ENCODE assay signal across 15 cellular contexts in genomic region chr2:111201214-111201613, GRCh38.
DNase-seq lines count a peak whose midpoint lies in the region; ATAC-seq and FAIRE-seq lines count a peak whose summit lies in the region.
"Had no signal": no experiment of that assay in that cellular context is flagged by ENCODE, and none has a peak within 500 bp of the region (broad histone marks: within the 10 kb centered on the region; RNA-seq: fewer than 3 reads in every experiment).

No MANE protein-coding gene starts in this region.

- no peak overlapping the region for H3K27ac ChIP-seq in right cardiac atrium (ENCODE audit: low read length)
- H3K27ac ChIP-seq: A549, neutrophil had no signal

- H3K9me3 Mint-ChIP-seq in stimulated activated naive CD8-positive, alpha-beta T cell treated with anti-CD3 and anti-CD28 coated beads, Interleukin-15, amount 100 ng/mL, for 72 hours = no peaks in the 10 kb centered on the region
- H3K9me3 Mint-ChIP-seq: GM23338 had no signal

- no peak overlapping the region for H3K4me3 Mint-ChIP-seq in stimulated activated naive CD8-positive, alpha-beta T cell treated with anti-CD3 and anti-CD28 coated beads, Interleukin-15, amount 100 ng/mL, for 72 hours
- H3K4me3 Mint-ChIP-seq: GM23338 had no signal

- FAIRE-seq in urothelium cell line (lab: Jason Lieb, UNC) = no peak
- FAIRE-seq: A549, HepG2 had no signal

- no peak overlapping the region for H3K4me3 ChIP-seq in right cardiac atrium (ENCODE audit: low read length)
- H3K4me3 ChIP-seq: A549, GM23338 had no signal

- peaks cover 19% of the 10 kb centered on the region for H3K27me3 Mint-ChIP-seq in stimulated activated naive CD8-positive, alpha-beta T cell treated with anti-CD3 and anti-CD28 coated beads, Interleukin-15, amount 100 ng/mL, for 72 hours

- DNase-seq in activated CD8-positive, alpha-beta memory T cell treated with anti-CD3 and anti-CD28 coated beads for 24 hours = peak; percentile 51
- no peak for DNase-seq in activated CD8-positive, alpha-beta memory T cell treated with anti-CD3 and anti-CD28 coated beads, Interleukin-2, amount 50 U/mL, for 4 hours
- peak in 1 of 2 donors; percentile 30 for DNase-seq in stimulated activated naive CD8-positive, alpha-beta T cell treated with anti-CD3 and anti-CD28 coated beads, Interleukin-15, amount 100 ng/mL, for 72 hours
- DNase-seq in urothelium cell line (ENCODE audit: low spot score) (no peak), right cardiac atrium (no peak), retina (no peak)
- DNase-seq: activated gamma-delta T cell; central memory CD4-positive, alpha-beta T cell; NCI-H1694 had no signal

- no peaks in the 10 kb centered on the region for H3K9me3 ChIP-seq in right cardiac atrium (ENCODE audit: control insufficient read depth, low read length)
- H3K9me3 ChIP-seq: A549, neutrophil had no signal

- intact Hi-C loops in right cardiac atrium (cut with DNase I) = no loop called here

- WGBS in right cardiac atrium = 84% methylated on average over 4 of the region's 4 CpGs

- H3K4me1 ChIP-seq in right cardiac atrium (ENCODE audit: control insufficient read depth, insufficient read depth, low read length) = no peaks in the 10 kb centered on the region
- H3K4me1 ChIP-seq: A549 had no signal

- ATAC-seq in HG02678 (IDR thresholded peaks at IDR 0.05; ENCODE audit: unreplicated experiment) (peak; percentile 90), HG03469 (IDR thresholded peaks at IDR 0.05; ENCODE audit: unreplicated experiment) (peak; percentile 44), right cardiac atrium (no peak)
- peak; percentile 85 for ATAC-seq in stimulated activated naive CD8-positive, alpha-beta T cell treated with anti-CD3 and anti-CD28 coated beads, Interleukin-15, amount 100 ng/mL, for 72 hours

- H3K4me1 Mint-ChIP-seq in stimulated activated naive CD8-positive, alpha-beta T cell treated with anti-CD3 and anti-CD28 coated beads, Interleukin-15, amount 100 ng/mL, for 72 hours = peaks cover 19% of the 10 kb centered on the region

- no peak overlapping the region for H3K27ac Mint-ChIP-seq in stimulated activated naive CD8-positive, alpha-beta T cell treated with anti-CD3 and anti-CD28 coated beads, Interleukin-15, amount 100 ng/mL, for 72 hours
- H3K27ac Mint-ChIP-seq: GM23338 had no signal

- no peaks in the 10 kb centered on the region for H3K27me3 ChIP-seq in right cardiac atrium (ENCODE audit: control insufficient read depth, insufficient read depth)

Comparison
In these comparisons a context has a peak if more than half of its experiments do, and no peak if none do; other contexts are left out.
1. ATAC-seq: peak in HG02678 (single experiment), HG03469 (single experiment) and stimulated activated naive CD8-positive, alpha-beta T cell treated with anti-CD3 and anti-CD28 coated beads, Interleukin-15, amount 100 ng/mL, for 72 hours (single experiment); none in right cardiac atrium (0 of 2).